In genomic region chr1:118395430-118396001, GRCh38 we compare ENCODE assay signal across 35 cellular contexts.
"Had no signal": no experiment of that assay in that cellular context is flagged by ENCODE, and none has a peak within 500 bp of the region (broad histone marks: within the 10 kb centered on the region; RNA-seq: fewer than 3 reads in every experiment).

No MANE protein-coding gene starts in this region.

- H3K4me3 ChIP-seq: ascending aorta, cardiac muscle cell, PC-9 had no signal

- H3K27me3 ChIP-seq: ascending aorta, cardiac muscle cell had no signal

- H3K27ac ChIP-seq: ascending aorta, cardiac muscle cell, PC-9, RWPE1, WERI-Rb-1 had no signal

- H3K9me3 ChIP-seq: ascending aorta had no signal

- H3K4me1 ChIP-seq: ascending aorta had no signal

- DNase-seq: activated CD4-positive, alpha-beta T cell treated with anti-CD3 and anti-CD28 coated beads for 1 hour; activated CD4-positive, alpha-beta T cell treated with anti-CD3 and anti-CD28 coated beads for 48 hours; activated CD4-positive, CD25-positive, alpha-beta regulatory T cell; activated CD8-positive, alpha-beta T cell treated with anti-CD3 and anti-CD28 coated beads for 36 hours; activated effector memory CD4-positive, alpha-beta T cell treated with anti-CD3 and anti-CD28 coated beads, Interleukin-2, amount 50 U/mL, for 16 hours; activated naive CD4-positive, alpha-beta T cell; activated naive CD8-positive, alpha-beta T cell treated with anti-CD3 and anti-CD28 coated beads, Interleukin-2, amount 10 ng/mL, durations not matched to agents 7 days and 5 days; activated T-cell treated with anti-CD3 and anti-CD28 coated beads, Interleukin-2, amount 50 U/mL, for 1 hour; activated T-cell treated with anti-CD3 and anti-CD28 coated beads, Interleukin-2, amount 50 U/mL, for 72 hours; amygdala; Karpas-422; KBM-7; NCI-H1105; NCI-H1436 treated with DMSO at 0.1 percent for 48 hours; NCI-H1694 treated with DMSO at 0.1 percent for 48 hours; NCI-H2029 treated with DMSO at 0.1 percent for 48 hours; NCI-H2107; NCI-H226; NCI-H446 treated with DMSO at 0.1 percent for 48 hours; NCI-H526; NCI-H748 treated with DMSO at 0.1 percent for 48 hours; NK-92 treated with Interleukin-12 subunit alpha and Interleukin-12 subunit beta, amount 100 ng/mL, for 24 hours; PC-9; SIG-M5; SW 1271; T-helper 1 cell; T-helper 2 cell; T-helper 9 cell; WERI-Rb-1 had no signal

- H3K36me3 ChIP-seq: ascending aorta, cardiac muscle cell, WERI-Rb-1 had no signal

- ATAC-seq: activated CD8-positive, alpha-beta T cell treated with anti-CD3 and anti-CD28 coated beads for 36 hours; activated T-cell treated with anti-CD3 and anti-CD28 coated beads, Interleukin-2, amount 50 U/mL, for 72 hours; activated T-helper 17 cell treated with anti-CD3 and anti-CD28 coated beads, Interleukin-2, amount 50 U/mL, for 72 hours; Right ventricle myocardium inferior; SK-N-SH treated with all-trans-retinoic acid at 6 μM for 48 hours had no signal
